9 cellular contexts compared by ENCODE assay signal in the genomic region with DNA sequence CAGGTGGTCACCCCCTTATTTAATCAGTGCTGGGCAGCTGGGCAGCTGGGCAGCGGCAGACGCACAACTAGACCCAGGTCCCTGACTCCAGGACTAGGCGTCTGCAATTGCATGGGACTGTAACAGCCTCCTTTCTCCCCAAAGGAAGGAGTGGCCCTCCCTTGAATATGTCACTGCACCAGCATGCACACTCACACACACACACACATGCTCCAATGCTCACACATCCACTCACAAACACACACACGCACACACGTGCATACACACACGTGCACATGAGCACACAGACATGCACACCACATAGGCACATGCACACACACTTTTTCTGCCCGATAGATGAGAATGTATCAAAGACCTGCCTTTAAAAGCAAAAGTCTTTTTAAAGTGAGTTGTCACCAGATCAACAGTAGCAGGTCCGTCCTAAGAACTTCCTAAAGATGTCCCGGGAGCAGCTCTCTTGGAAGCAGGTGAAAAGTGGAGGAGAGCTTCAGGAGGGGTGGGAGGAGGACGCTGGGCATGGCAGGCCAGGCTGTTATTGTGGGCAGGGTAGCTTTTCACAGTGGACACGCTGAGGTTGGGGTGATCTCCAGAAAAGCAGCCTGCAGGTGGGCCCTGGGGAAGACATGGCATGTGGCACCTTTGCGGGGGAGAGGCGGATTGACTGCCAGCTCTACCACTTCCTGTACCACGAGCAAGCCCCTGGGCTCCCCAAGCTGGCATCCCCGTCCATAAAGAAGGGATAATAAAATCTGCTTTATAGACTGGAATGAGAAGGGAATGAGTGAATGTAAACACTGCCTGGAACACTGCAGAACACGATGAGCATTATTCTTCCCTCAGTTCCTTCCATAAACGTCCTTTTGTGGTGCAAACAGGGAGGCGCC. TPM values are rescaled to one million over a fixed set of nuclear protein-coding genes. Genes with fewer than 3 reads are reported as not detected.
DNase-seq lines count a peak whose midpoint lies in the region; ATAC-seq and TF ChIP-seq lines count a peak whose summit lies in the region.
"Had no signal": no experiment of that assay in that cellular context is flagged by ENCODE, and none has a peak within 500 bp of the region (broad histone marks: within the 10 kb centered on the region; RNA-seq: fewer than 3 reads in every experiment).

No MANE protein-coding gene starts in this region.

- no peak for TF ChIP-seq CTCF in endodermal cell (conservative IDR thresholded peaks at IDR 0.05)
- no peak for TF ChIP-seq CTCF in osteocyte (IDR thresholded peaks at IDR 0.05)

- H3K9me3 Mint-ChIP-seq in CD4-positive, alpha-beta memory T cell, result no peaks in the 10 kb centered on the region
- H3K9me3 Mint-ChIP-seq in endodermal cell (no peaks in the 10 kb centered on the region), osteocyte (ENCODE audit: unreplicated experiment) (no peaks in the 10 kb centered on the region)

- no peaks in the 10 kb centered on the region for H3K36me3 ChIP-seq in CD4-positive, alpha-beta memory T cell (ENCODE audit: insufficient read depth, low read length)
- H3K36me3 ChIP-seq in NT2/D1 (ENCODE audit: insufficient read depth, insufficient read length, low read length) (peaks cover 41% of the 10 kb centered on the region), endodermal cell (ENCODE audit: control insufficient read depth, insufficient read depth, low read length) (peaks cover 16% of the 10 kb centered on the region)

- H3K4me1 ChIP-seq in CD4-positive, alpha-beta memory T cell (ENCODE audit: insufficient read depth, low read length), result peaks cover 20% of the 10 kb centered on the region
- H3K4me1 ChIP-seq in NT2/D1 (ENCODE audit: insufficient read depth, insufficient read length) (peaks cover 59% of the 10 kb centered on the region), endodermal cell (ENCODE audit: control insufficient read depth, insufficient read depth, low read length) (peaks cover 20% of the 10 kb centered on the region)

- H3K9ac ChIP-seq in NT2/D1 (ENCODE audit: insufficient read length, low read depth) (peak overlapping the region; percentile 81), endodermal cell (ENCODE audit: extremely low read depth, low read length, poor library complexity, severe bottlenecking) (peak overlapping the region; percentile 66)

- ATAC-seq in GM19452 (IDR thresholded peaks at IDR 0.05; ENCODE audit: unreplicated experiment), result no peak
- no peak for ATAC-seq in HG03565 (IDR thresholded peaks at IDR 0.05; ENCODE audit: unreplicated experiment)

- WGBS in endodermal cell (ENCODE audit: insufficient coverage in 1 of 2, insufficient read length in 1 of 2), 2 experiments, result 53 to 54% methylated on average over 8 to 18 of the region's 18 CpGs

- peaks cover 7 to 39% (median 15%) of the 10 kb centered on the region in 4 donors for H3K4me1 Mint-ChIP-seq in CD4-positive, alpha-beta memory T cell
- H3K4me1 Mint-ChIP-seq in endodermal cell, result peaks cover 28% of the 10 kb centered on the region
- peaks cover 28% of the 10 kb centered on the region for H3K4me1 Mint-ChIP-seq in osteocyte (ENCODE audit: unreplicated experiment)

- peak overlapping the region; percentile 73 to 87 (median 79) for H3K4me3 Mint-ChIP-seq in CD4-positive, alpha-beta memory T cell
- peak overlapping the region; percentile 76 for H3K4me3 Mint-ChIP-seq in endodermal cell
- peak overlapping the region; percentile 68 for H3K4me3 Mint-ChIP-seq in osteocyte (ENCODE audit: unreplicated experiment)

- no peak for DNase-seq in CD4-positive, alpha-beta memory T cell
- DNase-seq in NT2/D1 (ENCODE audit: low read depth, low spot score), result no peak
- DNase-seq in endodermal cell, result no peak
- DNase-seq in osteocyte (ENCODE audit: extremely low spot score, unreplicated experiment), result no peak
- DNase-seq in OCI-M2 (lab: John Stamatoyannopoulos, UW; ENCODE audit: unreplicated experiment), result no peak
- no peak for DNase-seq in cerebellar cortex (ENCODE audit: low spot score)
- DNase-seq: HCEC 1CT had no signal

- peaks cover 12% of the 10 kb centered on the region for H3K27me3 ChIP-seq in CD4-positive, alpha-beta memory T cell (ENCODE audit: insufficient read depth, low read length)
- H3K27me3 ChIP-seq in NT2/D1 (ENCODE audit: insufficient read depth, insufficient read length), result no peaks in the 10 kb centered on the region
- H3K27me3 ChIP-seq in endodermal cell (ENCODE audit: control insufficient read depth, insufficient read depth, low read length, poor library complexity, severe bottlenecking), result no peaks in the 10 kb centered on the region

- no peak overlapping the region for H3K27ac ChIP-seq in CD4-positive, alpha-beta memory T cell (ENCODE audit: low read depth, low read length)
- no peak overlapping the region for H3K27ac ChIP-seq in endodermal cell (ENCODE audit: low read depth, low read length)

- H3K27ac Mint-ChIP-seq in CD4-positive, alpha-beta memory T cell, result peak overlapping the region in 5 of 7 donors; percentile 3 to 74 (median 33)
- peak overlapping the region; percentile 24 for H3K27ac Mint-ChIP-seq in endodermal cell
- no peak overlapping the region for H3K27ac Mint-ChIP-seq in osteocyte (ENCODE audit: unreplicated experiment)

- H3K4me3 ChIP-seq in CD4-positive, alpha-beta memory T cell (ENCODE audit: low read length in 2 of 2), result peak overlapping the region in 1 of 2 donors; percentile 6
- H3K4me3 ChIP-seq in NT2/D1 (ENCODE audit: insufficient read length, low read depth), result peak overlapping the region; percentile 83
- peak overlapping the region; percentile 96 for H3K4me3 ChIP-seq in endodermal cell (ENCODE audit: low read length)

- intact Hi-C loops in CD4-positive, alpha-beta memory T cell (cut with micrococcal nuclease), result loop anchor here (1.0 kb wide), 2 partner anchors 163 to 178 kb away; no protein-coding TSS in a partner anchor

- CTCF ChIA-PET in CD4-positive, alpha-beta memory T cell (lab: Charles Lee; ENCODE audit: partially characterized antibody), result interaction anchor here (1.1 to 4.3 kb wide), 3 partner anchors 10 to 164 kb away, joined by 3 to 34 read pairs (median 6); no protein-coding TSS in a partner anchor

- H3K36me3 Mint-ChIP-seq in CD4-positive, alpha-beta memory T cell, result no peaks in the 10 kb centered on the region
- H3K36me3 Mint-ChIP-seq in endodermal cell (ENCODE audit: low read depth) (peaks cover 14% of the 10 kb centered on the region), osteocyte (ENCODE audit: unreplicated experiment) (no peaks in the 10 kb centered on the region)

- H3K9me3 ChIP-seq in CD4-positive, alpha-beta memory T cell (ENCODE audit: control insufficient read depth in 1 of 2, low read length in 2 of 2), result no peaks in the 10 kb centered on the region
- H3K9me3 ChIP-seq in NT2/D1 (ENCODE audit: insufficient read depth, low read length) (no peaks in the 10 kb centered on the region), endodermal cell (ENCODE audit: control insufficient read depth, low read length) (no peaks in the 10 kb centered on the region)

- H3K27me3 Mint-ChIP-seq in CD4-positive, alpha-beta memory T cell, result peaks cover 4 to 5% of the 10 kb centered on the region in 2 donors
- H3K27me3 Mint-ChIP-seq in endodermal cell (ENCODE audit: insufficient read depth), result peaks cover 4% of the 10 kb centered on the region
- peaks cover 16% of the 10 kb centered on the region for H3K27me3 Mint-ChIP-seq in osteocyte (ENCODE audit: unreplicated experiment)

- POLR2A ChIA-PET in CD4-positive, alpha-beta memory T cell (lab: Charles Lee; ENCODE audit: partially characterized antibody), result interaction anchor here (0.6 to 1.4 kb wide), 4 partner anchors 10 to 176 kb away, joined by 3 to 4 read pairs (median 4); no protein-coding TSS in a partner anchor

RNA-seq across cellular contexts. Expression of a gene that starts 1.7 kb away (rescaled TPM):
- 1 to 10 TPM; 6.9 to 9.2 TPM for total RNA-seq in CD4-positive, alpha-beta memory T cell
- 1 to 10 TPM; 2.2 to 3.7 TPM for polyA plus RNA-seq in CD4-positive, alpha-beta memory T cell
- total RNA-seq in endodermal cell (10 to 100 TPM; 45.9 to 62.4 TPM), osteocyte (8.5 and 12.3 TPM in 2 replicates)
- polyA plus RNA-seq in endodermal cell (2013, experiment 1 of 2), result 36.5 TPM
- polyA plus RNA-seq in endodermal cell (2013, experiment 2 of 2), result 34.3 TPM
